ENCODE assay signal across 1 cellular context in genomic region chr2:214809751-214810564, GRCh38.
TF ChIP-seq lines count a peak whose summit lies in the region.

No MANE protein-coding gene starts in this region.

TF ChIP-seq in K562, 482 proteins besides CTCF, POLR2A, EP300 and RAD21 (continued from another document and continues in another):
- TF ChIP-seq ZHX1 (conservative IDR thresholded peaks at IDR 0.05; ENCODE audit: low read length): no peak
- no peak for TF ChIP-seq ZBTB11 (CRISPR knock-in tag; IDR thresholded peaks at IDR 0.05)
- TF ChIP-seq ZNF512 (tag; IDR thresholded peaks at IDR 0.05): no peak
- no peak for TF ChIP-seq POU5F1 (IDR thresholded peaks at IDR 0.05; ENCODE audit: borderline replicate concordance, low read depth, low read length, partially characterized antibody)
- TF ChIP-seq ZNF165 (CRISPR knock-in tag; IDR thresholded peaks at IDR 0.05; ENCODE audit: borderline replicate concordance): no peak
- TF ChIP-seq GTF2F1 (IDR thresholded peaks at IDR 0.05; ENCODE audit: low read depth, low read length): no peak
- TF ChIP-seq IRF9 (tag; IDR thresholded peaks at IDR 0.05): no peak
- TF ChIP-seq UBTF (IDR thresholded peaks at IDR 0.05; ENCODE audit: borderline replicate concordance in 1 of 2, low read depth in 2 of 2, low read length in 2 of 2): 0 out of 4 replicates have a peak, but pooled peaks of 1 of the 2 experiments have one; percentile 33
- peak; percentile 37 for TF ChIP-seq SUPT5H (IDR thresholded peaks at IDR 0.05)
- peak; percentile 14; the same call in 1 of the 2 replicates for TF ChIP-seq CHD2 (IDR thresholded peaks at IDR 0.05; ENCODE audit: low read depth, low read length)
- TF ChIP-seq ZNF445 (CRISPR knock-in tag; IDR thresholded peaks at IDR 0.05; ENCODE audit: low read depth): no peak
- TF ChIP-seq XRCC5 (IDR thresholded peaks at IDR 0.05; ENCODE audit: low read depth, low read length): no peak
- TF ChIP-seq OTX1 (CRISPR knock-in tag; IDR thresholded peaks at IDR 0.05): no peak
- no peak for TF ChIP-seq ZNF780A (CRISPR knock-in tag; IDR thresholded peaks at IDR 0.05)
- TF ChIP-seq ELF2 (CRISPR knock-in tag; IDR thresholded peaks at IDR 0.05): no peak
- TF ChIP-seq MECOM (CRISPR knock-in tag; IDR thresholded peaks at IDR 0.05): no peak
- peak; percentile 20 for TF ChIP-seq CXXC5 (CRISPR knock-in tag; IDR thresholded peaks at IDR 0.05)
- TF ChIP-seq ZNF699 (CRISPR knock-in tag; IDR thresholded peaks at IDR 0.05; ENCODE audit: insufficient replicate concordance): no peak
- no peak for TF ChIP-seq SLC30A9 (CRISPR knock-in tag; IDR thresholded peaks at IDR 0.05)
- TF ChIP-seq SNRNP70 (optimal IDR thresholded peaks at IDR 0.05; ENCODE audit: low read depth, low read length): no peak
- TF ChIP-seq HSF4 (CRISPR knock-in tag; IDR thresholded peaks at IDR 0.05; ENCODE audit: borderline replicate concordance): no peak
- TF ChIP-seq CCNT2 (IDR thresholded peaks at IDR 0.05; ENCODE audit: borderline replicate concordance, extremely low read depth, insufficient read length, low read depth, low read length): peak; percentile 19
- no peak for TF ChIP-seq ZBTB1 (CRISPR knock-in tag; IDR thresholded peaks at IDR 0.05; ENCODE audit: borderline replicate concordance, low read depth)
- no peak for TF ChIP-seq KHSRP (IDR thresholded peaks at IDR 0.05)
- peak; percentile 12; the same call in 1 of the 2 replicates for TF ChIP-seq NFIC (IDR thresholded peaks at IDR 0.05)
- no peak for TF ChIP-seq ELF1 (tag; IDR thresholded peaks at IDR 0.05)
- TF ChIP-seq SIRT6 (IDR thresholded peaks at IDR 0.05; ENCODE audit: low read depth, low read length): no peak
- TF ChIP-seq FOXM1 (IDR thresholded peaks at IDR 0.05; ENCODE audit: low read depth): no peak
- no peak for TF ChIP-seq FOXM1 (CRISPR knock-in tag; IDR thresholded peaks at IDR 0.05; ENCODE audit: low read depth)
- peak; percentile 47 to 83 for TF ChIP-seq E2F6 (IDR thresholded peaks at IDR 0.05; ENCODE audit: borderline replicate concordance in 1 of 2, extremely low read depth in 1 of 2, insufficient read depth in 1 of 2, insufficient read length in 1 of 2, low read depth in 1 of 2, low read length in 1 of 2, poor library complexity in 1 of 2, severe bottlenecking in 1 of 2)
- TF ChIP-seq ZNF277 (CRISPR knock-in tag; IDR thresholded peaks at IDR 0.05; ENCODE audit: borderline replicate concordance): no peak
- TF ChIP-seq ZNF511 (CRISPR knock-in tag; IDR thresholded peaks at IDR 0.05): no peak
- no peak for TF ChIP-seq ELK1 (CRISPR knock-in tag; IDR thresholded peaks at IDR 0.05)
- TF ChIP-seq CTBP1 (IDR thresholded peaks at IDR 0.05; ENCODE audit: borderline replicate concordance): no peak
- no peak for TF ChIP-seq MYBL2 (IDR thresholded peaks at IDR 0.05; ENCODE audit: low read depth)
- no peak for TF ChIP-seq MYBL2 (CRISPR knock-in tag; IDR thresholded peaks at IDR 0.05; ENCODE audit: borderline replicate concordance)
- TF ChIP-seq YY1 (IDR thresholded peaks at IDR 0.05; ENCODE audit: borderline replicate concordance in 1 of 3, control insufficient read depth in 1 of 3, extremely low read depth in 1 of 3, insufficient read depth in 3 of 3, insufficient read length in 1 of 3, insufficient replicate concordance in 2 of 3, low read depth in 1 of 3, low read length in 2 of 3): no peak
- peak in 1 of 2 experiments; percentile 82; a peak in 2 of 4 replicates for TF ChIP-seq SRF (CRISPR knock-in tag; IDR thresholded peaks at IDR 0.05)
- TF ChIP-seq STAT5A (IDR thresholded peaks at IDR 0.05; ENCODE audit: borderline replicate concordance, low read length): no peak
- TF ChIP-seq ZNF583 (CRISPR knock-in tag; IDR thresholded peaks at IDR 0.05): no peak
- peak; percentile 38; the same call in 1 of the 2 replicates for TF ChIP-seq SP1 (CRISPR knock-in tag; IDR thresholded peaks at IDR 0.05)
- no peak for TF ChIP-seq TCF7L2 (IDR thresholded peaks at IDR 0.05; ENCODE audit: low read depth, low read length)
- TF ChIP-seq BDP1 (IDR thresholded peaks at IDR 0.05; ENCODE audit: insufficient read depth, insufficient read length): no peak
- TF ChIP-seq ZC3H4 (CRISPR knock-in tag; IDR thresholded peaks at IDR 0.05; ENCODE audit: borderline replicate concordance): no peak
- TF ChIP-seq PRDM10 (IDR thresholded peaks at IDR 0.05; ENCODE audit: partially characterized antibody): no peak
